Comparison of ENCODE assay signal across 13 cellular contexts in genomic region chr5:98564836-98565235, GRCh38.
DNase-seq lines count a peak whose midpoint lies in the region; ATAC-seq and TF ChIP-seq lines count a peak whose summit lies in the region.
"Had no signal": no experiment of that assay in that cellular context is flagged by ENCODE, and none has a peak within 500 bp of the region (broad histone marks: within the 10 kb centered on the region; RNA-seq: fewer than 3 reads in every experiment).

No MANE protein-coding gene starts in this region.

- no CpG with 5 or more reads among the region's 1 CpG for WGBS in IMR-90 (ENCODE audit: extremely low coverage in 2 of 2, insufficient read length in 1 of 2), 2 experiments
- no CpG with 5 or more reads among the region's 1 CpG for WGBS in trophoblast cell (ENCODE audit: extremely low coverage, insufficient coverage, insufficient read length)
- 88 to 100% methylated on average over 1 of the region's 1 CpG for WGBS in gastroesophageal sphincter (ENCODE audit: low coverage in 1 of 2), 2 donors

- no peak for TF ChIP-seq POLR2A in IMR-90 (IDR thresholded peaks at IDR 0.05; ENCODE audit: low read depth, low read length)
- TF ChIP-seq POLR2A in gastroesophageal sphincter (IDR thresholded peaks at IDR 0.05): no peak

- no peaks in the 10 kb centered on the region for H3K79me1 ChIP-seq in IMR-90 (ENCODE audit: low read depth in 1 of 2, low read length in 2 of 2)
- no peaks in the 10 kb centered on the region for H3K79me1 ChIP-seq in trophoblast cell (ENCODE audit: low read length)

- no peak overlapping the region for H4K12ac ChIP-seq in trophoblast cell (ENCODE audit: low read depth, low read length)

- no peak overlapping the region for H2AK5ac ChIP-seq in IMR-90 (ENCODE audit: low read depth, low read length)
- no peak overlapping the region for H2AK5ac ChIP-seq in trophoblast cell (ENCODE audit: low read length)

- CTCF ChIA-PET in IMR-90 (lab: Yijun Ruan, JAX): no interaction called here

- no peak overlapping the region for H3K14ac ChIP-seq in IMR-90 (replicated peaks; ENCODE audit: low read depth, low read length)
- H3K14ac ChIP-seq in trophoblast cell (ENCODE audit: low read length): no peak overlapping the region

- H3K4ac ChIP-seq in IMR-90 (ENCODE audit: low read depth, low read length) (no peak overlapping the region), trophoblast cell (ENCODE audit: low read depth, low read length) (no peak overlapping the region)

- H3K18ac ChIP-seq in IMR-90 (ENCODE audit: low read depth, low read length): no peak overlapping the region
- no peak overlapping the region for H3K18ac ChIP-seq in trophoblast cell (ENCODE audit: low read length)

- POLR2A ChIA-PET in IMR-90 (lab: Charles Lee; ENCODE audit: unreplicated experiment): no interaction called here

- H2BK5ac ChIP-seq in IMR-90 (ENCODE audit: low read depth, low read length, poor library complexity, severe bottlenecking): no peak overlapping the region
- no peak overlapping the region for H2BK5ac ChIP-seq in trophoblast cell (ENCODE audit: low read depth, low read length, poor library complexity)

- H3K27me3 ChIP-seq in IMR-90 (ENCODE audit: control insufficient read depth, insufficient read depth, low read length): no peaks in the 10 kb centered on the region; the same call in 1 of the 2 replicates
- H3K27me3 ChIP-seq in upper lobe of right lung: no peaks in the 10 kb centered on the region
- H3K27me3 ChIP-seq in trophoblast cell (ENCODE audit: insufficient read depth, low read length): no peaks in the 10 kb centered on the region
- no peaks in the 10 kb centered on the region for H3K27me3 ChIP-seq in gastroesophageal sphincter

- intact Hi-C loops in IMR-90 (cut with micrococcal nuclease): no loop called here
- intact Hi-C loops in upper lobe of right lung (cut with DNase I): no loop called here

- H3K9ac ChIP-seq in IMR-90 (ENCODE audit: low read depth, low read length) (no peak overlapping the region), trophoblast cell (ENCODE audit: low read length) (no peak overlapping the region)

- H3K4me3 ChIP-seq in AG10803 (ENCODE audit: low read length): no peak overlapping the region
- H3K4me3 ChIP-seq in IMR-90 (ENCODE audit: insufficient read depth, low read depth, low read length): no peak overlapping the region
- no peak overlapping the region for H3K4me3 ChIP-seq in upper lobe of right lung
- H3K4me3 ChIP-seq in trophoblast cell (ENCODE audit: low read depth, low read length): no peak overlapping the region
- H3K4me3 ChIP-seq in gastroesophageal sphincter: no peak overlapping the region

- no peak overlapping the region for H2AFZ ChIP-seq in IMR-90 (replicated peaks; ENCODE audit: low read length, poor library complexity)
- H2AFZ ChIP-seq in trophoblast cell (ENCODE audit: insufficient read depth, low read length, poor library complexity): no peak overlapping the region

- H3K56ac ChIP-seq in IMR-90 (ENCODE audit: extremely low read depth, insufficient read depth, low read length): no peak overlapping the region

- H3K79me2 ChIP-seq in trophoblast cell (ENCODE audit: control insufficient read depth, insufficient read depth, low read length, poor library complexity): no peaks in the 10 kb centered on the region

- H4K8ac ChIP-seq in IMR-90 (ENCODE audit: low read depth in 2 of 2, low read length in 2 of 2) (no peak overlapping the region), trophoblast cell (ENCODE audit: low read depth, low read length) (no peak overlapping the region)

- ATAC-seq in IMR-90 (ENCODE audit: low read depth) (no peak; the same call in 1 of the 2 replicates), upper lobe of right lung (no peak), GM21717 (IDR thresholded peaks at IDR 0.05; ENCODE audit: unreplicated experiment) (no peak), gastroesophageal sphincter (no peak)

- no peak overlapping the region for H2AK9ac ChIP-seq in IMR-90 (replicated peaks; ENCODE audit: low read depth, low read length, poor library complexity)

- H3K27ac ChIP-seq in IMR-90 (ENCODE audit: insufficient read depth, low read length) (no peak overlapping the region), upper lobe of right lung (no peak overlapping the region), trophoblast cell (ENCODE audit: low read depth, low read length) (no peak overlapping the region), gastroesophageal sphincter (no peak overlapping the region)
- H3K27ac ChIP-seq: C4-2B had no signal

- H2BK12ac ChIP-seq in trophoblast cell (ENCODE audit: low read length): no peak overlapping the region

- no peak overlapping the region for H2BK15ac ChIP-seq in IMR-90 (ENCODE audit: low read depth, low read length)

- H3K4me2 ChIP-seq in IMR-90 (ENCODE audit: low read depth, low read length) (no peak overlapping the region), trophoblast cell (ENCODE audit: low read length) (no peak overlapping the region)

- DNase-seq in AG10803 (ENCODE audit: low read depth) (peak; percentile 66), IMR-90 (peak; percentile 34), fibroblast of gingiva (ENCODE audit: low read depth) (peak; percentile 40), iris pigment epithelial cell (ENCODE audit: low read depth) (peak; percentile 75), upper lobe of right lung (no peak), trophoblast cell (no peak)
- DNase-seq: 8988T; CD4-positive, alpha-beta memory T cell; DMS79; GDM1 had no signal

- no peak overlapping the region for H4K91ac ChIP-seq in IMR-90 (ENCODE audit: insufficient read depth, low read depth, low read length)
- H4K91ac ChIP-seq in trophoblast cell (ENCODE audit: low read depth, low read length): no peak overlapping the region

- H2BK120ac ChIP-seq in IMR-90 (ENCODE audit: low read depth, low read length) (no peak overlapping the region), trophoblast cell (ENCODE audit: insufficient read depth, low read length, poor library complexity) (no peak overlapping the region)

- dilution Hi-C loops in IMR-90 (cut with HindIII; ENCODE audit: low sequenced_read_pairs, unreplicated experiment): no loop called here

- no TSS peak for BruUV-seq in IMR-90 (replicated peaks; lab: Mats Ljungman, UMichigan)

- H3K9me1 ChIP-seq in IMR-90 (ENCODE audit: insufficient read depth, low read length): no peaks in the 10 kb centered on the region

- H3K4me1 ChIP-seq in IMR-90 (ENCODE audit: control insufficient read depth, insufficient read depth, low read length) (peaks cover 2% of the 10 kb centered on the region; the same call in 1 of the 2 replicates), upper lobe of right lung (no peaks in the 10 kb centered on the region), trophoblast cell (ENCODE audit: control insufficient read depth in 1 of 2, insufficient read depth in 2 of 2, low read length in 2 of 2) (no peaks in the 10 kb centered on the region), gastroesophageal sphincter (peaks cover 0 to 10% (median 0%) of the 10 kb centered on the region in 3 donors)

- H3K9me3 ChIP-seq in IMR-90 (ENCODE audit: control insufficient read depth, insufficient read depth, low read length) (no peaks in the 10 kb centered on the region), upper lobe of right lung (no peaks in the 10 kb centered on the region), trophoblast cell (ENCODE audit: insufficient read depth, low read depth, low read length) (no peaks in the 10 kb centered on the region), gastroesophageal sphincter (no peaks in the 10 kb centered on the region)

- no peak overlapping the region for H2BK20ac ChIP-seq in IMR-90 (ENCODE audit: low read depth, low read length)

- H3K36me3 ChIP-seq in IMR-90 (ENCODE audit: control insufficient read depth, insufficient read depth, low read length) (no peaks in the 10 kb centered on the region), upper lobe of right lung (no peaks in the 10 kb centered on the region), trophoblast cell (ENCODE audit: control insufficient read depth in 1 of 2, insufficient read depth in 2 of 2, low read length in 2 of 2) (no peaks in the 10 kb centered on the region), gastroesophageal sphincter (no peaks in the 10 kb centered on the region)

- TF ChIP-seq RAD21 in IMR-90 (IDR thresholded peaks at IDR 0.05; ENCODE audit: low read length): no peak

- no peak overlapping the region for H4K5ac ChIP-seq in IMR-90 (ENCODE audit: low read depth, low read length)

- TF ChIP-seq CTCF in AG10803 (conservative IDR thresholded peaks at IDR 0.05; ENCODE audit: low read length): no peak
- TF ChIP-seq CTCF in IMR-90 (conservative IDR thresholded peaks at IDR 0.05; ENCODE audit: low read depth, low read length): no peak
- TF ChIP-seq CTCF in upper lobe of right lung (IDR thresholded peaks at IDR 0.05): no peak
- no peak for TF ChIP-seq CTCF in gastroesophageal sphincter (IDR thresholded peaks at IDR 0.05)

- in situ Hi-C loops in IMR-90 (cut with MboI; ENCODE audit: low sequenced_read_pairs): no loop called here

- H4K20me1 ChIP-seq in IMR-90 (ENCODE audit: insufficient read depth, low read length): no peaks in the 10 kb centered on the region

- H3K23ac ChIP-seq in IMR-90 (ENCODE audit: low read depth, low read length) (no peak overlapping the region), trophoblast cell (ENCODE audit: low read length) (no peak overlapping the region)

- no peak for TF ChIP-seq EP300 in gastroesophageal sphincter (IDR thresholded peaks at IDR 0.05)

TF ChIP-seq in IMR-90, 13 proteins besides CTCF, POLR2A, EP300 and RAD21:
- TF ChIP-seq CEBPB (IDR thresholded peaks at IDR 0.05; ENCODE audit: low read depth, low read length) (peak; percentile 46), SMC3 (IDR thresholded peaks at IDR 0.05; ENCODE audit: low read depth, low read length) (no peak)

Comparison
In these comparisons a context has a peak if more than half of its experiments do, and no peak if none do; other contexts are left out.
1. DNase-seq: peak in AG10803 (single experiment), IMR-90 (single experiment), fibroblast of gingiva (single experiment) and iris pigment epithelial cell (single experiment); none in upper lobe of right lung (single experiment) and trophoblast cell (0 of 2).